28 cellular contexts compared by ENCODE assay signal in genomic region chr3:54353547-54354339, GRCh38.
DNase-seq lines count a peak whose midpoint lies in the region; ATAC-seq and TF ChIP-seq lines count a peak whose summit lies in the region.
"Had no signal": no experiment of that assay in that cellular context is flagged by ENCODE, and none has a peak within 500 bp of the region (broad histone marks: within the 10 kb centered on the region; RNA-seq: fewer than 3 reads in every experiment).

No MANE protein-coding gene starts in this region.

- no peaks in the 10 kb centered on the region for H3K36me3 ChIP-seq in muscle layer of colon (ENCODE audit: insufficient read depth, low read length)
- H3K36me3 ChIP-seq: left lung, suprapubic skin, uterus had no signal

- DNase-seq in COR-L47 (lab: John Stamatoyannopoulos, UW) (peak; percentile 3), LNCaP clone FGC (ENCODE audit: low read depth) (peak; percentile 93), endothelial cell (ENCODE audit: low spot score) (no peak)
- DNase-seq: aorta; dorsolateral prefrontal cortex; foreskin keratinocyte; HFFc6; left lung; NCI-H1092; NCI-H2081 treated with DMSO at 0.1 percent for 48 hours; NCI-H526 treated with DMSO at 0.1 percent for 48 hours; psoas muscle; SIG-M5; stimulated activated CD4-positive, alpha-beta T cell treated with anti-CD3 and anti-CD28 coated beads, Interleukin-2, amount 100 ng/mL, for 24 hours; T-cell; uterus had no signal

- H3K36me3 Mint-ChIP-seq in endothelial cell (ENCODE audit: low read depth, unreplicated experiment) = no peaks in the 10 kb centered on the region
- H3K36me3 Mint-ChIP-seq: CD14-positive monocyte; stimulated activated effector memory CD8-positive, alpha-beta T cell treated with anti-CD3 and anti-CD28 coated beads, Interleukin-12 subunit alpha, Interleukin-12 subunit beta, amount 100 ng/mL, for 72 hours; T-cell had no signal

- H3K27ac ChIP-seq in VCaP (peak overlapping the region; percentile 39), muscle layer of colon (ENCODE audit: low read depth, low read length) (peak overlapping the region; percentile 32)
- H3K27ac ChIP-seq: foreskin keratinocyte, left lung, psoas muscle, suprapubic skin, uterus had no signal

- ATAC-seq in HG02870 (IDR thresholded peaks at IDR 0.05; ENCODE audit: unreplicated experiment) (no peak), GM19395 (IDR thresholded peaks at IDR 0.05; ENCODE audit: unreplicated experiment) (no peak), GM19463 (IDR thresholded peaks at IDR 0.05; ENCODE audit: unreplicated experiment) (no peak)
- ATAC-seq: activated naive CD4-positive, alpha-beta T cell treated with anti-CD3 and anti-CD28 coated beads, Interleukin-2, amount 50 U/mL, for 72 hours; foreskin keratinocyte; left lung; psoas muscle; stimulated activated effector memory CD8-positive, alpha-beta T cell treated with anti-CD3 and anti-CD28 coated beads, Interleukin-12 subunit alpha, Interleukin-12 subunit beta, amount 100 ng/mL, for 72 hours; T-cell had no signal

- TF ChIP-seq CTCF in LNCaP clone FGC (IDR thresholded peaks at IDR 0.05; ENCODE audit: control insufficient read depth, extremely low read depth, insufficient read depth) = no peak
- no peak for TF ChIP-seq CTCF in VCaP (conservative IDR thresholded peaks at IDR 0.05)
- TF ChIP-seq CTCF in endothelial cell (IDR thresholded peaks at IDR 0.05; ENCODE audit: unreplicated experiment) = no peak

- H3K4me3 ChIP-seq in LNCaP clone FGC (ENCODE audit: low read depth, low read length) (no peak overlapping the region), muscle layer of colon (ENCODE audit: low read depth in 1 of 2, low read length in 2 of 2) (no peak overlapping the region)
- H3K4me3 ChIP-seq: dorsolateral prefrontal cortex, left lung, psoas muscle, skin epidermis, suprapubic skin, uterus had no signal

- no peak overlapping the region for H3K27ac Mint-ChIP-seq in endothelial cell (ENCODE audit: unreplicated experiment)
- H3K27ac Mint-ChIP-seq: activated naive CD4-positive, alpha-beta T cell treated with anti-CD3 and anti-CD28 coated beads, Interleukin-2, amount 50 U/mL, for 72 hours; HFFc6; stimulated activated effector memory CD8-positive, alpha-beta T cell treated with anti-CD3 and anti-CD28 coated beads, Interleukin-12 subunit alpha, Interleukin-12 subunit beta, amount 100 ng/mL, for 72 hours; T-cell had no signal

- H3K9ac ChIP-seq in muscle layer of colon (ENCODE audit: low read length) = no peak overlapping the region

- H3K4me1 Mint-ChIP-seq in endothelial cell (ENCODE audit: unreplicated experiment) = no peaks in the 10 kb centered on the region
- H3K4me1 Mint-ChIP-seq: central memory CD8-positive, alpha-beta T cell; neural crest cell; stimulated activated effector memory CD8-positive, alpha-beta T cell treated with anti-CD3 and anti-CD28 coated beads, Interleukin-12 subunit alpha, Interleukin-12 subunit beta, amount 100 ng/mL, for 72 hours; T-cell had no signal

- peaks cover 43% of the 10 kb centered on the region for H3K4me1 ChIP-seq in muscle layer of colon (ENCODE audit: insufficient read depth, low read length)
- H3K4me1 ChIP-seq: foreskin keratinocyte, left lung had no signal

- H3K27me3 Mint-ChIP-seq in endothelial cell (ENCODE audit: unreplicated experiment) = no peaks in the 10 kb centered on the region
- H3K27me3 Mint-ChIP-seq: central memory CD8-positive, alpha-beta T cell had no signal

- no peaks in the 10 kb centered on the region for H3K9me3 ChIP-seq in muscle layer of colon (ENCODE audit: low read length)
- H3K9me3 ChIP-seq: left lung, psoas muscle, suprapubic skin, uterus had no signal

- no peaks in the 10 kb centered on the region for H3K27me3 ChIP-seq in muscle layer of colon (ENCODE audit: control insufficient read depth in 1 of 2, insufficient read depth in 2 of 2, low read length in 2 of 2)
- H3K27me3 ChIP-seq: dorsolateral prefrontal cortex, foreskin keratinocyte, left lung, suprapubic skin, uterus had no signal

- no peaks in the 10 kb centered on the region for H3K9me3 Mint-ChIP-seq in endothelial cell (ENCODE audit: unreplicated experiment)

- no peak overlapping the region for H3K4me3 Mint-ChIP-seq in endothelial cell (ENCODE audit: unreplicated experiment)
- H3K4me3 Mint-ChIP-seq: CD14-positive monocyte; central memory CD8-positive, alpha-beta T cell; HFFc6; neural crest cell; stimulated activated effector memory CD8-positive, alpha-beta T cell treated with anti-CD3 and anti-CD28 coated beads, Interleukin-12 subunit alpha, Interleukin-12 subunit beta, amount 100 ng/mL, for 72 hours; T-cell had no signal
